16 cellular contexts compared by ENCODE assay signal in genomic region chr1:93317207-93317606, GRCh38. TPM values are rescaled to one million over a fixed set of nuclear protein-coding genes. Genes with fewer than 3 reads are reported as not detected.
DNase-seq lines count a peak whose midpoint lies in the region; ATAC-seq and TF ChIP-seq lines count a peak whose summit lies in the region.
"Had no signal": no experiment of that assay in that cellular context is flagged by ENCODE, and none has a peak within 500 bp of the region (broad histone marks: within the 10 kb centered on the region; RNA-seq: fewer than 3 reads in every experiment).

No MANE protein-coding gene starts in this region.

- H3K9me3 Mint-ChIP-seq in activated naive CD8-positive, alpha-beta T cell treated with anti-CD3 and anti-CD28 coated beads, Interleukin-2, amount 50 U/mL, for 24 hours, result no peaks in the 10 kb centered on the region
- H3K9me3 Mint-ChIP-seq in activated T-helper 17 cell treated with anti-CD3 and anti-CD28 coated beads, Interleukin-2, amount 50 U/mL, for 72 hours, result no peaks in the 10 kb centered on the region
- H3K9me3 Mint-ChIP-seq: activated T-helper 2 cell treated with anti-CD3 and anti-CD28 coated beads, Interferon-gamma antibody, Interleukin-2, Interleukin-4, amounts not matched to agents 10 μg/mL and 5 μg/mL and 100 μg/mL, durations not matched to agents 14 hours and 24 hours and 36 hours had no signal

- H3K27me3 Mint-ChIP-seq in activated naive CD8-positive, alpha-beta T cell treated with anti-CD3 and anti-CD28 coated beads, Interleukin-2, amount 50 U/mL, for 24 hours, result no peaks in the 10 kb centered on the region
- H3K27me3 Mint-ChIP-seq in activated T-helper 17 cell treated with anti-CD3 and anti-CD28 coated beads, Interleukin-2, amount 50 U/mL, for 72 hours, result no peaks in the 10 kb centered on the region

- no peaks in the 10 kb centered on the region for H3K36me3 Mint-ChIP-seq in activated naive CD8-positive, alpha-beta T cell treated with anti-CD3 and anti-CD28 coated beads, Interleukin-2, amount 50 U/mL, for 24 hours (ENCODE audit: low read depth)
- peaks cover 13% of the 10 kb centered on the region for H3K36me3 Mint-ChIP-seq in activated T-helper 17 cell treated with anti-CD3 and anti-CD28 coated beads, Interleukin-2, amount 50 U/mL, for 72 hours (ENCODE audit: low read depth)

- in situ Hi-C loops in gastrocnemius medialis (cut with MboI; ENCODE audit: low sequenced_read_pairs in 4 of 4), result loop anchor here in 3 of 4 donors (25.0 kb wide), 4 partner anchors 95 to 545 kb away; no protein-coding TSS in a partner anchor

- H3K4me1 Mint-ChIP-seq in activated naive CD8-positive, alpha-beta T cell treated with anti-CD3 and anti-CD28 coated beads, Interleukin-2, amount 50 U/mL, for 24 hours, result no peaks in the 10 kb centered on the region
- H3K4me1 Mint-ChIP-seq in activated T-helper 17 cell treated with anti-CD3 and anti-CD28 coated beads, Interleukin-2, amount 50 U/mL, for 72 hours, result no peaks in the 10 kb centered on the region

- H3K27me3 ChIP-seq in HL-60 (ENCODE audit: insufficient read depth, poor library complexity, severe bottlenecking), result no peaks in the 10 kb centered on the region
- no peaks in the 10 kb centered on the region for H3K27me3 ChIP-seq in gastrocnemius medialis

- H3K4me3 Mint-ChIP-seq in activated naive CD8-positive, alpha-beta T cell treated with anti-CD3 and anti-CD28 coated beads, Interleukin-2, amount 50 U/mL, for 24 hours, result no peak overlapping the region
- H3K4me3 Mint-ChIP-seq in activated T-helper 17 cell treated with anti-CD3 and anti-CD28 coated beads, Interleukin-2, amount 50 U/mL, for 72 hours, result no peak overlapping the region
- H3K4me3 Mint-ChIP-seq: activated CD8-positive, alpha-beta T cell treated with anti-CD3 and anti-CD28 coated beads, Interleukin-2, amount 10 ng/mL, durations not matched to agents 7 days and 5 days had no signal

- H3K27ac Mint-ChIP-seq in activated naive CD8-positive, alpha-beta T cell treated with anti-CD3 and anti-CD28 coated beads, Interleukin-2, amount 50 U/mL, for 24 hours, result no peak overlapping the region
- H3K27ac Mint-ChIP-seq in activated T-helper 17 cell treated with anti-CD3 and anti-CD28 coated beads, Interleukin-2, amount 50 U/mL, for 72 hours, result no peak overlapping the region
- H3K27ac Mint-ChIP-seq: activated CD8-positive, alpha-beta T cell treated with anti-CD3 and anti-CD28 coated beads, Interleukin-2, amount 10 ng/mL, durations not matched to agents 7 days and 5 days; activated T-helper 2 cell treated with anti-CD3 and anti-CD28 coated beads, Interferon-gamma antibody, Interleukin-2, Interleukin-4, amounts not matched to agents 10 μg/mL and 5 μg/mL and 100 μg/mL, durations not matched to agents 14 hours and 24 hours and 36 hours had no signal

- intact Hi-C loops in gastrocnemius medialis (cut with DNase I; ENCODE audit: low total_unique reads), result no loop called here

- H3K4me1 ChIP-seq in gastrocnemius medialis, result no peaks in the 10 kb centered on the region

- 0 out of 2 replicates have a peak overlapping the region, but pooled peaks have one; percentile 13 for H3K27ac ChIP-seq in HL-60 (replicated peaks)
- no peak overlapping the region for H3K27ac ChIP-seq in gastrocnemius medialis
- H3K27ac ChIP-seq: VCaP had no signal

- ATAC-seq in gastrocnemius medialis, result peak in 1 of 2 donors; percentile 39
- no peak for ATAC-seq in activated naive CD8-positive, alpha-beta T cell treated with anti-CD3 and anti-CD28 coated beads, Interleukin-2, amount 50 U/mL, for 24 hours
- no peak for ATAC-seq in activated T-helper 17 cell treated with anti-CD3 and anti-CD28 coated beads, Interleukin-2, amount 50 U/mL, for 72 hours (replicated peaks)
- ATAC-seq: activated CD8-positive, alpha-beta T cell treated with anti-CD3 and anti-CD28 coated beads, Interleukin-2, amount 10 ng/mL, durations not matched to agents 7 days and 5 days had no signal

- TF ChIP-seq CTCF in HL-60 (IDR thresholded peaks at IDR 0.05; ENCODE audit: insufficient read depth, low read length) (no peak), gastrocnemius medialis (IDR thresholded peaks at IDR 0.05 in 4 of 5, conservative IDR thresholded peaks at IDR 0.05 in 1 of 5) (no peak)

- TF ChIP-seq POLR2A in gastrocnemius medialis (IDR thresholded peaks at IDR 0.05), result no peak

- H3K9me3 ChIP-seq in gastrocnemius medialis, result no peaks in the 10 kb centered on the region

- no peaks in the 10 kb centered on the region for H3K36me3 ChIP-seq in gastrocnemius medialis

- DNase-seq in HL-60 (ENCODE audit: low read depth in 1 of 2, low spot score in 1 of 2), result peak; percentile 39 to 87
- DNase-seq in SKM-1 (lab: John Stamatoyannopoulos, UW; ENCODE audit: unreplicated experiment), result peak; percentile 39
- peak; percentile 8 to 10 for DNase-seq in hippocampal formation (lab: John Stamatoyannopoulos, UW)
- DNase-seq in gastrocnemius medialis, result peak; percentile 24 to 42
- DNase-seq in activated naive CD8-positive, alpha-beta T cell treated with anti-CD3 and anti-CD28 coated beads, Interleukin-2, amount 50 U/mL, for 24 hours, result no peak
- no peak for DNase-seq in DMS53 treated with DMSO at 0.1 percent for 48 hours (lab: John Stamatoyannopoulos, UW; ENCODE audit: unreplicated experiment)
- no peak for DNase-seq in activated CD8-positive, alpha-beta memory T cell treated with anti-CD3 and anti-CD28 coated beads for 24 hours
- DNase-seq: activated CD8-positive, alpha-beta T cell treated with anti-CD3 and anti-CD28 coated beads, Interleukin-2, amount 10 ng/mL, durations not matched to agents 7 days and 5 days; central memory CD4-positive, alpha-beta T cell; mesenchymal stem cell; NCI-H187 treated with DMSO at 0.1 percent for 48 hours; NCI-H510A; OCI-M1 had no signal

- no peak overlapping the region for H3K4me3 ChIP-seq in HL-60 (replicated peaks; ENCODE audit: insufficient read depth, low read length)
- H3K4me3 ChIP-seq in gastrocnemius medialis, result no peak overlapping the region

RNA-seq across cellular contexts. Expression of gene DR1, which starts 28.5 kb away (rescaled TPM):
- total RNA-seq in gastrocnemius medialis, result 10 to 100 TPM; 26.8 to 59.1 (median 37.9) TPM
- 10 to 100 TPM; 56.7 to 87.0 TPM for total RNA-seq in activated T-helper 17 cell treated with anti-CD3 and anti-CD28 coated beads, Interleukin-2, amount 50 U/mL, for 72 hours

Comparison
In these comparisons a context has a peak if more than half of its experiments do, and no peak if none do; other contexts are left out.
1. DNase-seq: peak in HL-60 (2 of 2), SKM-1 (single experiment), hippocampal formation (2 of 2) and gastrocnemius medialis (2 of 2); none in activated naive CD8-positive, alpha-beta T cell treated with anti-CD3 and anti-CD28 coated beads, Interleukin-2, amount 50 U/mL, for 24 hours (single experiment), DMS53 treated with DMSO at 0.1 percent for 48 hours (single experiment) and activated CD8-positive, alpha-beta memory T cell treated with anti-CD3 and anti-CD28 coated beads for 24 hours (single experiment).